ENCODE assay signal across 1 cellular context in the genomic region with DNA sequence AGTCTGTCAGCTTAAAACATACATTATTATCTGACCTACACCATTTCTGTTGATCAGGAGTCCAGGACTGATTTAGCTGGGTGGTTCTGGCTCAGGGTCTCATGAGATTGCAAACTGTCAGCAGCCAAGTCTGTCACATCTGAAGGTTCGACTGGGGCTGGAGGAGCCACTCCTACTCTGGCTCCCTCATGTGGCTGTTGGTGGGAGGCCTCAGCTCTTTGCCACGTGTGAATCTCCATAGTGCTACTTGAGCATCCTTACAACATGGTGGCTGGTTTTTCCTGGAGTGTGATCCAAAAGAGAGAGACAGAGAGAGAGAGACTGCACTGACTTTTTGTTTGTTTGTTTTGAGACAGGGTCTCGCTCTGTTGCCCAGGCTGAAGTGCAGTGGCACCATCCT.
TF ChIP-seq lines count a peak whose summit lies in the region.

No MANE protein-coding gene starts in this region.

TF ChIP-seq in K562, 482 proteins besides CTCF, POLR2A, EP300 and RAD21 (continued from another document):
- TF ChIP-seq, protein P1, sequence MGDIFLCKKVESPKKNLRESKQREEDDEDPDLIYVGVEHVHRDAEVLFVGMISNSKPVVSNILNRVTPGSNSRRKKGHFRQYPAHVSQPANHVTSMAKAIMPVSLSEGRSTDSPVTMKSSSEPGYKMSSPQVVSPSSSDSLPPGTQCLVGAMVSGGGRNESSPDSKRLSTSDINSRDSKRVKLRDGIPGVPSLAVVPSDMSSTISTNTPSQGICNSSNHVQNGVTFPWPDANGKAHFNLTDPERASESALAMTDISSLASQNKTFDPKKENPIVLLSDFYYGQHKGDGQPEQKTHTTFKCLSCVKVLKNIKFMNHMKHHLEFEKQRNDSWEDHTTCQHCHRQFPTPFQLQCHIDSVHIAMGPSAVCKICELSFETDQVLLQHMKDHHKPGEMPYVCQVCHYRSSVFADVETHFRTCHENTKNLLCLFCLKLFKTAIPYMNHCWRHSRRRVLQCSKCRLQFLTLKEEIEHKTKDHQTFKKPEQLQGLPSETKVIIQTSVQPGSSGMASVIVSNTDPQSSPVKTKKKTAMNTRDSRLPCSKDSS (IDR thresholded peaks at IDR 0.05; ENCODE audit: low read depth, partially characterized antibody) = peak; percentile 70
- TF ChIP-seq, protein P2, sequence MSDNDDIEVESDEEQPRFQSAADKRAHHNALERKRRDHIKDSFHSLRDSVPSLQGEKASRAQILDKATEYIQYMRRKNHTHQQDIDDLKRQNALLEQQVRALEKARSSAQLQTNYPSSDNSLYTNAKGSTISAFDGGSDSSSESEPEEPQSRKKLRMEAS (CRISPR knock-in tag; IDR thresholded peaks at IDR 0.05) = peak; percentile 72
- TF ChIP-seq, protein P3, sequence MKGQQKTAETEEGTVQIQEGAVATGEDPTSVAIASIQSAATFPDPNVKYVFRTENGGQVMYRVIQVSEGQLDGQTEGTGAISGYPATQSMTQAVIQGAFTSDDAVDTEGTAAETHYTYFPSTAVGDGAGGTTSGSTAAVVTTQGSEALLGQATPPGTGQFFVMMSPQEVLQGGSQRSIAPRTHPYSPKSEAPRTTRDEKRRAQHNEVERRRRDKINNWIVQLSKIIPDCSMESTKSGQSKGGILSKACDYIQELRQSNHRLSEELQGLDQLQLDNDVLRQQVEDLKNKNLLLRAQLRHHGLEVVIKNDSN (CRISPR knock-in tag; IDR thresholded peaks at IDR 0.05) = peak; percentile 66
- peak; percentile 33; the same call in 1 of the 2 replicates for TF ChIP-seq ZNF121 (CRISPR knock-in tag; conservative IDR thresholded peaks at IDR 0.05)
- TF ChIP-seq, protein P4, sequence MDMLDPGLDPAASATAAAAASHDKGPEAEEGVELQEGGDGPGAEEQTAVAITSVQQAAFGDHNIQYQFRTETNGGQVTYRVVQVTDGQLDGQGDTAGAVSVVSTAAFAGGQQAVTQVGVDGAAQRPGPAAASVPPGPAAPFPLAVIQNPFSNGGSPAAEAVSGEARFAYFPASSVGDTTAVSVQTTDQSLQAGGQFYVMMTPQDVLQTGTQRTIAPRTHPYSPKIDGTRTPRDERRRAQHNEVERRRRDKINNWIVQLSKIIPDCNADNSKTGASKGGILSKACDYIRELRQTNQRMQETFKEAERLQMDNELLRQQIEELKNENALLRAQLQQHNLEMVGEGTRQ (CRISPR knock-in tag; IDR thresholded peaks at IDR 0.05) = peak; percentile 36; the same call in 1 of the 2 replicates
- TF ChIP-seq, protein P5, sequence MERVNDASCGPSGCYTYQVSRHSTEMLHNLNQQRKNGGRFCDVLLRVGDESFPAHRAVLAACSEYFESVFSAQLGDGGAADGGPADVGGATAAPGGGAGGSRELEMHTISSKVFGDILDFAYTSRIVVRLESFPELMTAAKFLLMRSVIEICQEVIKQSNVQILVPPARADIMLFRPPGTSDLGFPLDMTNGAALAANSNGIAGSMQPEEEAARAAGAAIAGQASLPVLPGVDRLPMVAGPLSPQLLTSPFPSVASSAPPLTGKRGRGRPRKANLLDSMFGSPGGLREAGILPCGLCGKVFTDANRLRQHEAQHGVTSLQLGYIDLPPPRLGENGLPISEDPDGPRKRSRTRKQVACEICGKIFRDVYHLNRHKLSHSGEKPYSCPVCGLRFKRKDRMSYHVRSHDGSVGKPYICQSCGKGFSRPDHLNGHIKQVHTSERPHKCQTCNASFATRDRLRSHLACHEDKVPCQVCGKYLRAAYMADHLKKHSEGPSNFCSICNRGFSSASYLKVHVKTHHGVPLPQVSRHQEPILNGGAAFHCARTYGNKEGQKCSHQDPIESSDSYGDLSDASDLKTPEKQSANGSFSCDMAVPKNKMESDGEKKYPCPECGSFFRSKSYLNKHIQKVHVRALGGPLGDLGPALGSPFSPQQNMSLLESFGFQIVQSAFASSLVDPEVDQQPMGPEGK (CRISPR knock-in tag; IDR thresholded peaks at IDR 0.05; ENCODE audit: borderline replicate concordance) = no peak
